31 cellular contexts compared by ENCODE assay signal in the genomic region with DNA sequence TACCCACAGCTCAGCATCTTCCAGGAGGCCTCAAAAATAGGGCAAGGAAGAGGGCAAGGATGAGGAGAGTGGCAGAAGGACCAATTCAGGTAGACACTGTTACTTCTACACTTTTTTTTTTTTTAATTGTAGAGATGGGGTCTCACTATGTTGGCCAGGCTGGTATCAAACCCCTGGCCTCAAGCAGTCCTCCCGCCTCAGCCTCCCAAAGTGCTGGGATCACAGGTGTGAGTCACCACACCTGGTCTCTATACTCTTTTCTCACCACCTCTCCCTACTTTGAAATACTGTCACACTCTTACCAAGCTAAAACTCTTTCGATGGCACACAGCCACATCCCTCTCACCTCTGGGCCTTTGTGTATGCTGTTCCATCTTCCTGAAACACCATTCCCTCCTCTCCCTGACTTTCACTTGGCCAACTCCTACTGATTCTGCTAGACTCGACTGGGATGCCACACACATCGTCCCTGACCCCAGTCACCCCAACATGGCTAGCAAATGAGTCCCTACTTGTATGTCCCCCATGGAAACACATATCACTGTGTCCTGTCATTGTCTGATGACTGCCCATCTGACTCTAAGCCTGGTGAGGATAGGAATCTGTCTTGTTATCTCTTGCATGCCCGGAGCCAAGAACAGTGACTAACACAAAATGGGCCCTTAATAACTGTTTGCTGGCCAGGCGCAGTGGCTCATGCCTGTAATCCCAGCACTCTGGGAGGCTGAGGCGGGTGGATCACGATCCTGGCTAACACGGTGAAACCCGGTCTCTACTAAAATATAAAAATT.
"Had no signal": no experiment of that assay in that cellular context is flagged by ENCODE, and none has a peak within 500 bp of the region (broad histone marks: within the 10 kb centered on the region; RNA-seq: fewer than 3 reads in every experiment).

No MANE protein-coding gene starts in this region.

- H3K9me3 ChIP-seq: ascending aorta, gastroesophageal sphincter, left ventricle myocardium inferior, mucosa of descending colon, testis, uterus had no signal

- H3K36me3 ChIP-seq: ascending aorta, cardiac muscle cell, uterus had no signal

- H3K9me3 Mint-ChIP-seq: activated naive CD4-positive, alpha-beta T cell treated with anti-CD3 and anti-CD28 coated beads, Interleukin-2, amount 10 ng/mL, durations not matched to agents 7 days and 5 days; activated T-helper 1 cell treated with anti-CD3 and anti-CD28 coated beads, Interleukin-12 subunit alpha, Interleukin-12 subunit beta, Interleukin-2, Interleukin-4 antibody, amounts not matched to agents 30 ng/mL and 10 ng/mL and 1 ng/mL, durations not matched to agents 14 hours and 24 hours and 36 hours; natural killer cell treated with Interleukin-12 subunit alpha and Interleukin-12 subunit beta and Interleukin-15 and Interleukin-18, amount 100 ng/mL, for 72 hours; type B pancreatic cell had no signal

- H3K27ac ChIP-seq: ascending aorta, cardiac muscle cell, coronary artery, dorsolateral prefrontal cortex, gastroesophageal sphincter, hepatocyte, left ventricle myocardium inferior, skin epidermis, uterus, VCaP had no signal

- H3K4me1 ChIP-seq: ascending aorta, gastroesophageal sphincter, uterus had no signal

- DNase-seq: activated CD4-positive, alpha-beta T cell treated with anti-CD3 and anti-CD28 coated beads for 48 hours; activated CD4-positive, alpha-beta T cell treated with anti-CD3 and anti-CD28 coated beads, Interleukin-2, amount 50 U/mL, for 48 hours; activated CD8-positive, alpha-beta memory T cell treated with anti-CD3 and anti-CD28 coated beads for 24 hours; activated CD8-positive, alpha-beta memory T cell treated with anti-CD3 and anti-CD28 coated beads, Interleukin-2, amount 50 U/mL, for 4 hours; activated effector memory CD4-positive, alpha-beta T cell treated with anti-CD3 and anti-CD28 coated beads, Interleukin-2, amount 50 U/mL, for 16 hours; activated naive CD4-positive, alpha-beta T cell treated with anti-CD3 and anti-CD28 coated beads, Interleukin-2, amount 10 ng/mL, durations not matched to agents 7 days and 5 days; activated T-cell treated with anti-CD3 and anti-CD28 coated beads, Interleukin-2, amount 50 U/mL, for 1 hour; cerebellar nuclear complex; dorsolateral prefrontal cortex; effector memory CD4-positive, alpha-beta T cell; islet precursor cell; left ventricle myocardium inferior; mucosa of descending colon; stimulated activated CD4-positive, alpha-beta T cell treated with anti-CD3 and anti-CD28 coated beads, Interleukin-12 subunit alpha, Interleukin-12 subunit beta, amount 100 ng/mL, for 4 hours; stimulated activated CD4-positive, alpha-beta T cell treated with anti-CD3 and anti-CD28 coated beads, Interleukin-4, amount 100 ng/mL, for 24 hours; stimulated activated naive CD4-positive, alpha-beta T cell; testis; uterus had no signal

- H3K36me3 Mint-ChIP-seq: activated naive CD4-positive, alpha-beta T cell treated with anti-CD3 and anti-CD28 coated beads, Interleukin-2, amount 10 ng/mL, durations not matched to agents 7 days and 5 days; brain; natural killer cell treated with Interleukin-12 subunit alpha and Interleukin-12 subunit beta and Interleukin-15 and Interleukin-18, amount 100 ng/mL, for 72 hours; type B pancreatic cell had no signal

- H3K27me3 ChIP-seq: ascending aorta, cardiac muscle cell, dorsolateral prefrontal cortex, gastroesophageal sphincter, hepatocyte, testis, uterus had no signal

- H3K4me2 ChIP-seq: hepatocyte had no signal

- H3K27me3 Mint-ChIP-seq: brain had no signal

- H3K79me2 ChIP-seq: hepatocyte had no signal

- H3K4me1 Mint-ChIP-seq: activated naive CD4-positive, alpha-beta T cell treated with anti-CD3 and anti-CD28 coated beads, Interleukin-2, amount 10 ng/mL, durations not matched to agents 7 days and 5 days had no signal

- H3K27ac Mint-ChIP-seq: activated naive CD4-positive, alpha-beta T cell treated with anti-CD3 and anti-CD28 coated beads, Interleukin-2, amount 10 ng/mL, durations not matched to agents 7 days and 5 days; activated T-helper 1 cell treated with anti-CD3 and anti-CD28 coated beads, Interleukin-12 subunit alpha, Interleukin-12 subunit beta, Interleukin-2, Interleukin-4 antibody, amounts not matched to agents 30 ng/mL and 10 ng/mL and 1 ng/mL, durations not matched to agents 14 hours and 24 hours and 36 hours; brain; natural killer cell treated with Interleukin-12 subunit alpha and Interleukin-12 subunit beta and Interleukin-15 and Interleukin-18, amount 100 ng/mL, for 72 hours; type B pancreatic cell had no signal

- H2AFZ ChIP-seq: hepatocyte had no signal

- H3K4me3 ChIP-seq: ascending aorta, cardiac muscle cell, coronary artery, dorsolateral prefrontal cortex, gastroesophageal sphincter, hepatocyte, left ventricle myocardium inferior, mucosa of descending colon, skin epidermis, uterus had no signal

- ATAC-seq: activated CD4-positive, CD25-positive, alpha-beta regulatory T cell treated with anti-CD3 and anti-CD28 coated beads, Interleukin-2, amount 50 U/mL, for 24 hours; gastroesophageal sphincter; mucosa of descending colon; natural killer cell treated with Interleukin-12 subunit alpha and Interleukin-12 subunit beta and Interleukin-15 and Interleukin-18, amount 100 ng/mL, for 72 hours; sciatic nerve had no signal

- H3K4me3 Mint-ChIP-seq: activated naive CD4-positive, alpha-beta T cell treated with anti-CD3 and anti-CD28 coated beads, Interleukin-2, amount 10 ng/mL, durations not matched to agents 7 days and 5 days; activated T-helper 1 cell treated with anti-CD3 and anti-CD28 coated beads, Interleukin-12 subunit alpha, Interleukin-12 subunit beta, Interleukin-2, Interleukin-4 antibody, amounts not matched to agents 30 ng/mL and 10 ng/mL and 1 ng/mL, durations not matched to agents 14 hours and 24 hours and 36 hours; natural killer cell treated with Interleukin-12 subunit alpha and Interleukin-12 subunit beta and Interleukin-15 and Interleukin-18, amount 100 ng/mL, for 72 hours; type B pancreatic cell had no signal
